Comparison of ENCODE assay signal across 20 cellular contexts in genomic region chr13:59914556-59914955, GRCh38.
DNase-seq lines count a peak whose midpoint lies in the region; TF ChIP-seq lines count a peak whose summit lies in the region.
"Had no signal": no experiment of that assay in that cellular context is flagged by ENCODE, and none has a peak within 500 bp of the region (broad histone marks: within the 10 kb centered on the region; RNA-seq: fewer than 3 reads in every experiment).

No MANE protein-coding gene starts in this region.

- no peaks in the 10 kb centered on the region for H3K4me1 Mint-ChIP-seq in immature natural killer cell
- H3K4me1 Mint-ChIP-seq: natural killer cell, T-cell had no signal

- no peak overlapping the region for H3K4me3 ChIP-seq in astrocyte of the cerebellum (ENCODE audit: low read depth, low read length)
- H3K4me3 ChIP-seq in ovary: no peak overlapping the region
- H3K4me3 ChIP-seq: thoracic aorta had no signal

- in situ Hi-C loops in astrocyte of the cerebellum (cut with HindIII; ENCODE audit: low sequenced_read_pairs): no loop called here

- TF ChIP-seq CTCF in astrocyte of the cerebellum (IDR thresholded peaks at IDR 0.05; ENCODE audit: low read depth, low read length, missing control alignments) (no peak), ovary (IDR thresholded peaks at IDR 0.05) (no peak)

- TF ChIP-seq EP300 in ovary (IDR thresholded peaks at IDR 0.05): no peak

- no peaks in the 10 kb centered on the region for H3K36me3 Mint-ChIP-seq in immature natural killer cell
- H3K36me3 Mint-ChIP-seq: natural killer cell, T-cell had no signal

- no peaks in the 10 kb centered on the region for H3K9me3 ChIP-seq in ovary
- H3K9me3 ChIP-seq: thoracic aorta had no signal

- no peak for TF ChIP-seq POLR2A in ovary (IDR thresholded peaks at IDR 0.05)

- H3K4me3 Mint-ChIP-seq in immature natural killer cell: no peak overlapping the region
- H3K4me3 Mint-ChIP-seq: activated T-cell treated with anti-CD3 and anti-CD28 coated beads, Interleukin-2, amount 50 U/mL, for 24 hours; natural killer cell; T-cell had no signal

- H3K27ac Mint-ChIP-seq in immature natural killer cell: no peak overlapping the region
- H3K27ac Mint-ChIP-seq: activated T-cell treated with anti-CD3 and anti-CD28 coated beads, Interleukin-2, amount 50 U/mL, for 24 hours; natural killer cell; T-cell had no signal

- DNase-seq in HCEC 1CT: peak; percentile 6
- peak; percentile 9 for DNase-seq in astrocyte of the cerebellum (ENCODE audit: low read depth)
- peak; percentile 2 for DNase-seq in fibroblast of the conjunctiva (ENCODE audit: low read depth)
- DNase-seq in immature natural killer cell: no peak
- no peak for DNase-seq in ovary
- no peak for DNase-seq in NCI-H1436 (lab: John Stamatoyannopoulos, UW)
- no peak for DNase-seq in head of caudate nucleus
- DNase-seq: activated CD4-positive, CD25-positive, alpha-beta regulatory T cell treated with anti-CD3 and anti-CD28 coated beads, Interleukin-2, amount 50 U/mL, for 72 hours; activated naive CD4-positive, alpha-beta T cell; activated T-cell treated with anti-CD3 and anti-CD28 coated beads, Interleukin-2, amount 50 U/mL, for 24 hours; effector CD8-positive, alpha-beta T cell; GOT3; left colon; natural killer cell; NCI-H1092 treated with DMSO at 0.1 percent for 48 hours; NCI-H2081; NCI-H345; Right ventricle myocardium superior; T-cell had no signal

- H3K27ac ChIP-seq in ovary: no peak overlapping the region
- H3K27ac ChIP-seq: thoracic aorta had no signal

- no peaks in the 10 kb centered on the region for H3K36me3 ChIP-seq in ovary
- H3K36me3 ChIP-seq: thoracic aorta had no signal

- intact Hi-C loops in ovary (cut with DNase I) (no loop called here), head of caudate nucleus (cut with DNase I) (no loop called here)

- H3K27me3 ChIP-seq in ovary: no peaks in the 10 kb centered on the region

- 68 to 80% (median 70%) methylated on average over 2 of the region's 2 CpGs for WGBS in ovary, 3 donors

- H3K9me3 Mint-ChIP-seq in immature natural killer cell: peaks cover 0 to 2% (median under 1%) of the 10 kb centered on the region in 6 donors
- H3K9me3 Mint-ChIP-seq: activated T-cell treated with anti-CD3 and anti-CD28 coated beads, Interleukin-2, amount 50 U/mL, for 24 hours; T-cell had no signal

- H3K4me1 ChIP-seq in ovary (ENCODE audit: insufficient read depth): no peaks in the 10 kb centered on the region

- H3K27me3 Mint-ChIP-seq in immature natural killer cell (ENCODE audit: low read depth in 3 of 3): no peaks in the 10 kb centered on the region
- H3K27me3 Mint-ChIP-seq: activated T-cell treated with anti-CD3 and anti-CD28 coated beads, Interleukin-2, amount 50 U/mL, for 24 hours; T-cell had no signal

Comparison
In these comparisons a context has a peak if more than half of its experiments do, and no peak if none do; other contexts are left out.
1. DNase-seq: peak in HCEC 1CT (single experiment), astrocyte of the cerebellum (single experiment) and fibroblast of the conjunctiva (single experiment); none in immature natural killer cell (0 of 3), ovary (0 of 5), NCI-H1436 (single experiment) and head of caudate nucleus (0 of 42).